Comparison of ENCODE assay signal across 8 cellular contexts in the genomic region with DNA sequence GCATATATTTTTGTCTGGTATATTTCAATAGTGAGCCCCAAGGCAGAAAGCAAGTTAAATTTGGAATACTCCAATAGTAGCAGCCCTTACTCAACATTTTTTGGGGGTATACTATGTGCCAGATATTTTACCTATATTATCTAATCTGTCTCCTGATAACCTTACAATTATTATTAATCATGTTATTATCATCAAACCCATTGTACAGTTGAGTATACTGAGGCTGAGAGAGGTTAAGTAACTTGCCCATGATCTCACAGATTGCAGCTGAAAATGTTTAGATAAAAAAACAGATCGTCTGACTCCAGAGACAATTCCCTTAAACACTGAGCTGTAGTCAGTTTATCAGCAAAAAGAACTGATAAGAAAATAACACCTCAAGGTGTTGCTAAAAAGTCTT.
"Had no signal": no experiment of that assay in that cellular context is flagged by ENCODE, and none has a peak within 500 bp of the region (broad histone marks: within the 10 kb centered on the region; RNA-seq: fewer than 3 reads in every experiment).

No MANE protein-coding gene starts in this region.

- H3K4me3 Mint-ChIP-seq: IgD-negative memory B cell had no signal

- H3K4me2 ChIP-seq: KMS-11 had no signal

- H3K27ac ChIP-seq: HL-60, KMS-11 had no signal

- DNase-seq: IMR-90, KBM-7, KG1 had no signal

- H3K36me3 Mint-ChIP-seq: IgD-negative memory B cell had no signal

- FAIRE-seq: HepG2, HTR-8/SVneo had no signal

- ATAC-seq: HepG2 had no signal

- H3K9me3 Mint-ChIP-seq: IgD-negative memory B cell had no signal

- H3K9ac ChIP-seq: KMS-11 had no signal

- H3K27ac Mint-ChIP-seq: IgD-negative memory B cell had no signal
